9 cellular contexts compared by ENCODE assay signal in the genomic region with DNA sequence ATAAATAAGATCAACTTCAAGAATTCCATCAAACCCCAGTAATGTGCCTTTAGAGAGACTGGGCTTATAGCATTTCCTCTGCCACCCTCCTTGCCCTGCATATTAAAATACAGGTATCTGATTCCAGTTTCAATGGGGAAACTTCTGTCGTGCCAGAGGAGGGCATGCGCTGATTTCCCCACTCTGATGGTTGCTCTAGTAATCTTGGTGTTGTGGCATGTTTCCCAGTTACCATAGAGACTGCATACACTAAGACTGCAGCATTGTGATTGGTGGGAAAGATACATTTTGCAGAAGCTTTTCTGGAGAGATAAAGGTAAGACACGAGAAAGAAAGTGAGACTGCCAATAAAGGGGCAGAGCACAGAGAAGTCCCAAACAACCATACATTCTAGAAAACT.
DNase-seq lines count a peak whose midpoint lies in the region; ATAC-seq lines count a peak whose summit lies in the region.
"Had no signal": no experiment of that assay in that cellular context is flagged by ENCODE, and none has a peak within 500 bp of the region (broad histone marks: within the 10 kb centered on the region; RNA-seq: fewer than 3 reads in every experiment).

No MANE protein-coding gene starts in this region.

- no peak overlapping the region for H2AK5ac ChIP-seq in mesendoderm (ENCODE audit: low read length)

- no peaks in the 10 kb centered on the region for H3K79me1 ChIP-seq in mesendoderm (ENCODE audit: low read length)

- no peak overlapping the region for H3K9ac ChIP-seq in mesendoderm (ENCODE audit: low read length)

- no peak overlapping the region for H3K4ac ChIP-seq in mesendoderm (ENCODE audit: low read depth, low read length)

- peak; percentile 85 for ATAC-seq in HG03159 (IDR thresholded peaks at IDR 0.05; ENCODE audit: unreplicated experiment)
- no peak for ATAC-seq in GM21515 (IDR thresholded peaks at IDR 0.05; ENCODE audit: unreplicated experiment)

- H3K56ac ChIP-seq in mesendoderm (ENCODE audit: low read length), result no peak overlapping the region

- H3K18ac ChIP-seq in mesendoderm (ENCODE audit: low read length), result no peak overlapping the region

- no peak overlapping the region for H2BK15ac ChIP-seq in mesendoderm (replicated peaks; ENCODE audit: low read depth)

- H3K23ac ChIP-seq in mesendoderm (ENCODE audit: low read length), result no peak overlapping the region

- H3K79me2 ChIP-seq in mesendoderm (ENCODE audit: control insufficient read depth, insufficient read depth, low read length), result no peaks in the 10 kb centered on the region

- H3K27ac ChIP-seq in mesendoderm (ENCODE audit: low read depth, low read length), result no peak overlapping the region
- H3K27ac ChIP-seq: SK-N-MC had no signal

- no peaks in the 10 kb centered on the region for H3K36me3 ChIP-seq in mesendoderm (ENCODE audit: control insufficient read depth, insufficient read depth, low read length)

- H2BK5ac ChIP-seq in mesendoderm (ENCODE audit: low read length), result no peak overlapping the region

- no peak overlapping the region for H3K4me3 ChIP-seq in mesendoderm (ENCODE audit: low read length)
- H3K4me3 ChIP-seq: SK-N-MC had no signal

- DNase-seq in NCI-H2081 (lab: John Stamatoyannopoulos, UW) (peak; percentile 12 to 37), NCI-H2081 treated with DMSO at 0.1 percent for 48 hours (lab: John Stamatoyannopoulos, UW) (no peak), mesendoderm (peak; percentile 95), GM03348 (ENCODE audit: low spot score) (no peak), ureter (ENCODE audit: low spot score) (no peak)
- peak; percentile 15 for DNase-seq in central memory CD4-positive, alpha-beta T cell

- WGBS in mesendoderm (ENCODE audit: extremely low coverage, insufficient coverage, low lambda C conversion rate), result no CpG with 5 or more reads among the region's 3 CpGs

- H4K8ac ChIP-seq in mesendoderm (ENCODE audit: low read depth, low read length), result no peak overlapping the region

- no peak overlapping the region for H4K5ac ChIP-seq in mesendoderm (ENCODE audit: low read length)

- H2BK120ac ChIP-seq in mesendoderm (ENCODE audit: low read depth, low read length), result no peak overlapping the region

- H3K27me3 ChIP-seq in mesendoderm (ENCODE audit: insufficient read depth, low read length, poor library complexity), result no peaks in the 10 kb centered on the region

- no peak overlapping the region for H3K4me2 ChIP-seq in mesendoderm (ENCODE audit: low read length)

- H3K4me1 ChIP-seq in mesendoderm (ENCODE audit: control insufficient read depth, low read depth, low read length), result no peaks in the 10 kb centered on the region

Comparison
In these comparisons a context has a peak if more than half of its experiments do, and no peak if none do; other contexts are left out.
1. DNase-seq: peak in NCI-H2081 (2 of 2), central memory CD4-positive, alpha-beta T cell (single experiment) and mesendoderm (single experiment); none in NCI-H2081 treated with DMSO at 0.1 percent for 48 hours (single experiment), GM03348 (single experiment) and ureter (single experiment).